In genomic region chr20:5474646-5475550, GRCh38 we compare ENCODE assay signal across 22 cellular contexts.
A peak's percentile ranks its signal among the peaks of the same experiment; 100 is the strongest.
DNase-seq lines count a peak whose midpoint lies in the region; ATAC-seq, FAIRE-seq and TF ChIP-seq lines count a peak whose summit lies in the region.
"Had no signal": no experiment of that assay in that cellular context is flagged by ENCODE, and none has a peak within 500 bp of the region (broad histone marks: within the 10 kb centered on the region; RNA-seq: fewer than 3 reads in every experiment).

No MANE protein-coding gene starts in this region.

- TF ChIP-seq RAD21 in A549 (conservative IDR thresholded peaks at IDR 0.05 in 1 of 2, IDR thresholded peaks at IDR 0.05 in 1 of 2) (no peak), K562 (CRISPR knock-in tag; conservative IDR thresholded peaks at IDR 0.05 in 1 of 2, IDR thresholded peaks at IDR 0.05 in 1 of 2) (no peak)

- H3K9me1 ChIP-seq in K562 (ENCODE audit: control insufficient read depth, insufficient read depth, low read length): no peaks in the 10 kb centered on the region

- TF ChIP-seq POLR2A in A549 (IDR thresholded peaks at IDR 0.05; ENCODE audit: low read length): no peak
- TF ChIP-seq POLR2A in K562 (conservative IDR thresholded peaks at IDR 0.05): no peak

- H3K9ac ChIP-seq in K562 (ENCODE audit: insufficient read depth in 1 of 2, low read depth in 2 of 2, low read length in 2 of 2): no peak overlapping the region
- H3K9ac ChIP-seq: BLaER1 had no signal

- no peaks in the 10 kb centered on the region for H3K36me3 ChIP-seq in K562 (ENCODE audit: control insufficient read depth, insufficient read depth, low read length)
- no peaks in the 10 kb centered on the region for H3K36me3 ChIP-seq in naive thymus-derived CD4-positive, alpha-beta T cell (ENCODE audit: control insufficient read depth in 2 of 3, insufficient read depth in 3 of 3, low read length in 3 of 3)
- H3K36me3 ChIP-seq: BLaER1, Peyer's patch had no signal

- H3K79me2 ChIP-seq in K562 (ENCODE audit: control insufficient read depth, insufficient read depth, low read length): no peaks in the 10 kb centered on the region

- BruUV-seq in K562 (replicated peaks; lab: Mats Ljungman, UMichigan): no TSS peak

- H3K27me3 Mint-ChIP-seq in naive thymus-derived CD4-positive, alpha-beta T cell: peaks cover 0 to 4% (median 0%) of the 10 kb centered on the region in 5 donors
- peaks cover 5 to 16% of the 10 kb centered on the region in 2 donors for H3K27me3 Mint-ChIP-seq in stimulated activated naive B cell treated with anti-CD40 and anti-IgM and Interleukin-4, amounts not matched to agents 10 μg/mL and 1 μg/mL and 100 μg/mL, for 72 hours

- 79% methylated on average over 9 of the region's 9 CpGs for WGBS in A549 (ENCODE audit: missing lambda C conversion rate)
- 7% methylated on average over 4 of the region's 9 CpGs for WGBS in K562 (ENCODE audit: insufficient coverage, low coverage, missing lambda C conversion rate)

- no peaks in the 10 kb centered on the region for H3K9me3 Mint-ChIP-seq in naive thymus-derived CD4-positive, alpha-beta T cell
- no peaks in the 10 kb centered on the region for H3K9me3 Mint-ChIP-seq in stimulated activated naive B cell treated with anti-CD40 and anti-IgM and Interleukin-4, amounts not matched to agents 10 μg/mL and 1 μg/mL and 100 μg/mL, for 72 hours
- H3K9me3 Mint-ChIP-seq: CD4-positive, alpha-beta memory T cell; GM23338; IgD-negative memory B cell; T-cell had no signal

- ATAC-seq in A549 (no peak), K562 (no peak)
- ATAC-seq in naive thymus-derived CD4-positive, alpha-beta T cell: peak; percentile 50
- ATAC-seq in stimulated activated naive B cell treated with anti-CD40 and anti-IgM and Interleukin-4, amounts not matched to agents 10 μg/mL and 1 μg/mL and 100 μg/mL, for 72 hours (replicated peaks): no peak
- ATAC-seq: GM23338, T-cell had no signal

- TF ChIP-seq EP300 in A549 (IDR thresholded peaks at IDR 0.05) (no peak), K562 (IDR thresholded peaks at IDR 0.05; ENCODE audit: low read length) (no peak)

- H3K4me1 Mint-ChIP-seq in naive thymus-derived CD4-positive, alpha-beta T cell: no peaks in the 10 kb centered on the region
- peaks cover 0 to 2% of the 10 kb centered on the region in 2 donors for H3K4me1 Mint-ChIP-seq in stimulated activated naive B cell treated with anti-CD40 and anti-IgM and Interleukin-4, amounts not matched to agents 10 μg/mL and 1 μg/mL and 100 μg/mL, for 72 hours
- H3K4me1 Mint-ChIP-seq: CD4-positive, alpha-beta memory T cell; T-cell had no signal

- H3K4me1 ChIP-seq in A549: no peaks in the 10 kb centered on the region
- H3K4me1 ChIP-seq in K562 (replicated peaks in 1 of 2; ENCODE audit: control insufficient read depth in 2 of 2, insufficient read depth in 2 of 2, low read length in 2 of 2): peaks cover 0 to 8% of the 10 kb centered on the region in 2 experiments; a peak in 2 of 5 replicates
- H3K4me1 ChIP-seq in naive thymus-derived CD4-positive, alpha-beta T cell (ENCODE audit: control insufficient read depth in 2 of 2, insufficient read depth in 2 of 2, low read length in 2 of 2): no peaks in the 10 kb centered on the region
- H3K4me1 ChIP-seq: BLaER1, Peyer's patch had no signal

- DNase-seq in A549 (ENCODE audit: low read depth in 1 of 2, low spot score in 1 of 2) (no peak), G401 (ENCODE audit: low spot score) (peak; percentile 1), K562 (ENCODE audit: extremely low read depth in 1 of 4, low spot score in 3 of 4) (no peak), NCI-H2196 (lab: John Stamatoyannopoulos, UW; ENCODE audit: unreplicated experiment) (no peak), NCI-H2081 (lab: John Stamatoyannopoulos, UW) (no peak)
- DNase-seq in naive thymus-derived CD4-positive, alpha-beta T cell: no peak
- no peak for DNase-seq in stimulated activated naive B cell treated with anti-CD40 and anti-IgM and Interleukin-4, amounts not matched to agents 10 μg/mL and 1 μg/mL and 100 μg/mL, for 72 hours
- DNase-seq: ACHN; CD4-positive, alpha-beta memory T cell; GF-D8; HCEC 1CT; Karpas-422; NCI-H1048; NCI-H1436 treated with DMSO at 0.1 percent for 48 hours; NCI-H1930; NCI-H2171; NCI-H69; Peyer's patch; T-cell had no signal

- CTCF ChIA-PET in A549 (lab: Yijun Ruan, JAX): interaction anchor here (0.6 kb wide), 1 partner anchor 609 kb away, joined by 3 read pairs; no protein-coding TSS in a partner anchor
- CTCF ChIA-PET in K562 (lab: Yijun Ruan, JAX; ENCODE audit: low intra/inter-chr PET ratio): no interaction called here
- CTCF ChIA-PET in naive thymus-derived CD4-positive, alpha-beta T cell (lab: Charles Lee): no interaction called here

- TF ChIP-seq CTCF in A549 (IDR thresholded peaks at IDR 0.05) (no peak), K562 (IDR thresholded peaks at IDR 0.05 in 2 of 3, conservative IDR thresholded peaks at IDR 0.05 in 1 of 3; ENCODE audit: insufficient read depth in 2 of 3, low read depth in 1 of 3, low read length in 3 of 3) (no peak)

- H2AFZ ChIP-seq in K562 (ENCODE audit: low read depth, low read length): no peak overlapping the region
- H2AFZ ChIP-seq: GM23338 had no signal

- no peaks in the 10 kb centered on the region for H3K36me3 Mint-ChIP-seq in naive thymus-derived CD4-positive, alpha-beta T cell
- H3K36me3 Mint-ChIP-seq in stimulated activated naive B cell treated with anti-CD40 and anti-IgM and Interleukin-4, amounts not matched to agents 10 μg/mL and 1 μg/mL and 100 μg/mL, for 72 hours: no peaks in the 10 kb centered on the region
- H3K36me3 Mint-ChIP-seq: CD4-positive, alpha-beta memory T cell; IgD-negative memory B cell; T-cell had no signal

- H3K27ac Mint-ChIP-seq in naive thymus-derived CD4-positive, alpha-beta T cell: no peak overlapping the region
- H3K27ac Mint-ChIP-seq in stimulated activated naive B cell treated with anti-CD40 and anti-IgM and Interleukin-4, amounts not matched to agents 10 μg/mL and 1 μg/mL and 100 μg/mL, for 72 hours: no peak overlapping the region
- H3K27ac Mint-ChIP-seq: CD4-positive, alpha-beta memory T cell; GM23338; IgD-negative memory B cell; T-cell had no signal

- no peaks in the 10 kb centered on the region for H3K9me3 ChIP-seq in A549
- no peaks in the 10 kb centered on the region for H3K9me3 ChIP-seq in K562 (replicated peaks; ENCODE audit: control insufficient read depth, insufficient read depth, low read depth, low read length)
- no peaks in the 10 kb centered on the region for H3K9me3 ChIP-seq in naive thymus-derived CD4-positive, alpha-beta T cell (ENCODE audit: control insufficient read depth in 2 of 3, low read length in 3 of 3)
- H3K9me3 ChIP-seq: BLaER1, Peyer's patch had no signal

- in situ Hi-C loops in G401 (cut with HindIII; ENCODE audit: low sequenced_read_pairs) (no loop called here), K562 (cut with MboI) (no loop called here)

- H3K27me3 ChIP-seq in K562 (ENCODE audit: control insufficient read depth in 2 of 2, insufficient read depth in 2 of 2, low read length in 2 of 2): no peaks in the 10 kb centered on the region
- no peaks in the 10 kb centered on the region for H3K27me3 ChIP-seq in naive thymus-derived CD4-positive, alpha-beta T cell (ENCODE audit: control insufficient read depth in 2 of 2, insufficient read depth in 2 of 2, low read length in 2 of 2)
- H3K27me3 ChIP-seq: BLaER1, Peyer's patch had no signal

- FAIRE-seq in A549 (lab: Jason Lieb, UNC) (no peak), K562 (lab: Jason Lieb, UNC) (no peak)

- no peak overlapping the region for H3K4me2 ChIP-seq in A549
- no peak overlapping the region for H3K4me2 ChIP-seq in K562 (ENCODE audit: insufficient read depth, low read length)
- H3K4me2 ChIP-seq: BLaER1, GM23338 had no signal

- intact Hi-C loops in K562 (cut with micrococcal nuclease): no loop called here
- intact Hi-C loops in naive thymus-derived CD4-positive, alpha-beta T cell (cut with micrococcal nuclease): no loop called here

- POLR2A ChIA-PET in A549 (lab: Yijun Ruan, JAX): no interaction called here
- POLR2A ChIA-PET in K562 (lab: Yijun Ruan, JAX): interaction anchor here (0.9 kb wide), 1 partner anchor 23 kb away, joined by 3 read pairs; no protein-coding TSS in a partner anchor
- POLR2A ChIA-PET in naive thymus-derived CD4-positive, alpha-beta T cell (lab: Charles Lee): no interaction called here

- no peaks in the 10 kb centered on the region for H4K20me1 ChIP-seq in K562 (replicated peaks; ENCODE audit: control insufficient read depth, insufficient read depth, low read length)
- H4K20me1 ChIP-seq: BLaER1 had no signal

- H3K4me3 Mint-ChIP-seq in naive thymus-derived CD4-positive, alpha-beta T cell: no peak overlapping the region
- H3K4me3 Mint-ChIP-seq in stimulated activated naive B cell treated with anti-CD40 and anti-IgM and Interleukin-4, amounts not matched to agents 10 μg/mL and 1 μg/mL and 100 μg/mL, for 72 hours: no peak overlapping the region
- H3K4me3 Mint-ChIP-seq: CD4-positive, alpha-beta memory T cell; GM23338; IgD-negative memory B cell; T-cell had no signal

- H3K4me3 ChIP-seq in A549 (no peak overlapping the region), K562 (no peak overlapping the region)
- no peak overlapping the region for H3K4me3 ChIP-seq in naive thymus-derived CD4-positive, alpha-beta T cell (ENCODE audit: low read length)
- H3K4me3 ChIP-seq: BLaER1, GM23338, Peyer's patch had no signal

- no peak overlapping the region for H3K27ac ChIP-seq in A549
- H3K27ac ChIP-seq in K562 (ENCODE audit: extremely low read depth, low read depth, low read length): no peak overlapping the region
- no peak overlapping the region for H3K27ac ChIP-seq in naive thymus-derived CD4-positive, alpha-beta T cell (ENCODE audit: low read depth, low read length)
- H3K27ac ChIP-seq: BLaER1, Peyer's patch had no signal

TF ChIP-seq in A549, 52 proteins besides CTCF, POLR2A, EP300 and RAD21:
- TF ChIP-seq FOSB (CRISPR knock-in tag; IDR thresholded peaks at IDR 0.05): no peak
- 0 out of 2 replicates have a peak, but pooled peaks have one; percentile 15 for TF ChIP-seq NFE2L2 (conservative IDR thresholded peaks at IDR 0.05; ENCODE audit: low read length)
- TF ChIP-seq MAFK (IDR thresholded peaks at IDR 0.05; ENCODE audit: partially characterized antibody): peak; percentile 46

TF ChIP-seq in K562, 482 proteins besides CTCF, POLR2A, EP300 and RAD21:
- TF ChIP-seq MAFG (tag; conservative IDR thresholded peaks at IDR 0.05) (0 out of 2 replicates have a peak, but pooled peaks have one; percentile 36), CBFA2T2 (conservative IDR thresholded peaks at IDR 0.05) (no peak)

Comparison
In these comparisons a context has a peak if more than half of its experiments do, and no peak if none do; other contexts are left out.
1. Of the 35 proteins assayed by ChIP-seq in both K562 and A549: peak only in K562: none; only in A549: MAFK; in both: none; in neither: 34.